1 cellular context compared by ENCODE assay signal in the genomic region with DNA sequence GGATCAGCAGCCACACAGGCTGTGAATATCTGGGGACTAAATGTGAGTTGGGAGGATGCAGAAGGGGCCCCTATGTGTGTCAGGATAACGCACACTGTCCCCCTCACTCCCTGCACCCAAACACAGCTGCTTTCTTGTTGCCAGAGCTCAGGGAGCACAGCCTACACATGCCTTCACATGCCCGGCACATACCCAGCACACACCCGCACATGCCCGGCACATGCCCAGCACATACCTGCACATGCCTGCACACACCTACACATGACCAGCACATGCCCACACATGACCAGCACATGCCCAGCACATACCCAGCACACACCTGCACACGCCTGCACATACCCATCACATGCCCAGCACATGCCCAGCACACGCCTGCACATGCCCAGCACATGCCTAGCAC.
TF ChIP-seq lines count a peak whose summit lies in the region.

No MANE protein-coding gene starts in this region.

TF ChIP-seq in WTC11, 78 proteins besides CTCF, POLR2A, EP300 and RAD21 (continued from another document):
- TF ChIP-seq ZNF281 (CRISPR knock-in tag; IDR thresholded peaks at IDR 0.05) (no peak), MXD4 (CRISPR knock-in tag; IDR thresholded peaks at IDR 0.05; ENCODE audit: borderline replicate concordance) (no peak), EMX1 (CRISPR knock-in tag; IDR thresholded peaks at IDR 0.05) (no peak)
